ENCODE assay signal across 9 cellular contexts in the genomic region with DNA sequence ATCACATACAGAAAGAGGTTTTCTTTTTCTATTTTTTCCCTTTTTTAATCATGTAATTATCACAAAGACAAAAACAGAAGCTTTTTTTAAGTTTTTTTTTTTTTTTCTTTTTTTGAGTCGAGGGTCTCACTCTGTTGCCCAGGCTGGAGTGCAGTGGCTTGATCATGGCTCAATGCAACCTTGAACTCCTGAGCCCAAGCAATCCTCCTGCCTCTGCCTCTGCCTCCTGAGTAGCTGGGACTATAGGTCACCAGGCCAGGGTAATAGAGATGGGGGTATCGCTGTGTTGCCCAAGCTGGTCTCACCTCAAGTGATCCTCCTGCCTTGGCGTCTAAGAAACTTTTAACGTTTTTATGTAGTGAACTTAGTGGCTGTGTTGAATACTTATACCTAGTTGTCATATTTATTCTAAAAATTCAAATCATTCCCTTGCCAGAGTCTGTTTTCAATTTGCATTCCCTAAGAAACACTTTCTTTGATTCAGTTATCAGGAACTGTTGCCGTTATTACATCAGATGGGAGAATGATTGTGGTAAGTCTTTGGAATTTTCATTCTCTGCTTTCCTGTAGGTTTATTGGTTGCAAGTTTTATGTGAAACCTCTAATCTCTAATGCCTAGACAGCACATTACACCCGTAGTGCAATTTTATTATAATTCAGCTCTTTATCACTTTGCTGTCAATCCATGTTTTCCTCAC. TPM values are rescaled to one million over a fixed set of nuclear protein-coding genes. Genes with fewer than 3 reads are reported as not detected.
DNase-seq lines count a peak whose midpoint lies in the region; ATAC-seq and TF ChIP-seq lines count a peak whose summit lies in the region.
"Had no signal": no experiment of that assay in that cellular context is flagged by ENCODE, and none has a peak within 500 bp of the region (broad histone marks: within the 10 kb centered on the region; RNA-seq: fewer than 3 reads in every experiment).

No MANE protein-coding gene starts in this region.

- ATAC-seq in GM21515 (IDR thresholded peaks at IDR 0.05; ENCODE audit: unreplicated experiment) = no peak
- ATAC-seq in HG03432 (IDR thresholded peaks at IDR 0.05; ENCODE audit: unreplicated experiment) = no peak

- H3K4me1 ChIP-seq in DOHH2 (ENCODE audit: control insufficient read depth, low read length) (peaks cover 47% of the 10 kb centered on the region), osteoblast (ENCODE audit: insufficient read depth, low read length) (peaks cover 24% of the 10 kb centered on the region)

- intact Hi-C loops in dorsolateral prefrontal cortex (cut with DNase I) (loop anchor here in 1 of 2 donors (10.0 kb wide), 1 partner anchor 311 kb away; a partner anchor contains a TSS), CD14-positive monocyte (cut with micrococcal nuclease) (no loop called here)

- peaks cover 0 to 7% (median 0%) of the 10 kb centered on the region in 7 donors for H3K9me3 Mint-ChIP-seq in CD14-positive monocyte

- no peaks in the 10 kb centered on the region for H3K27me3 ChIP-seq in DOHH2 (ENCODE audit: control insufficient read depth, low read length)
- H3K27me3 ChIP-seq in dorsolateral prefrontal cortex = no peaks in the 10 kb centered on the region
- H3K27me3 ChIP-seq in osteoblast (ENCODE audit: insufficient read depth, low read length) = no peaks in the 10 kb centered on the region
- H3K27me3 ChIP-seq: thyroid gland had no signal

- H4K20me1 ChIP-seq in DOHH2 (ENCODE audit: control insufficient read depth, insufficient read depth, low read depth, low read length) = peaks cover 24% of the 10 kb centered on the region
- H4K20me1 ChIP-seq in osteoblast (ENCODE audit: insufficient read depth, low read length) = no peaks in the 10 kb centered on the region

- peaks cover 4 to 11% (median 6%) of the 10 kb centered on the region in 3 donors for H3K27me3 Mint-ChIP-seq in CD14-positive monocyte (ENCODE audit: low read depth in 3 of 3)

- peaks cover 33% of the 10 kb centered on the region for H3K4me1 Mint-ChIP-seq in CD14-positive monocyte

- H3K27ac ChIP-seq in DOHH2 (ENCODE audit: low read depth, low read length) (no peak overlapping the region), dorsolateral prefrontal cortex (no peak overlapping the region), osteoblast (ENCODE audit: low read depth, low read length) (peak overlapping the region; percentile 80)

- H3K36me3 Mint-ChIP-seq in CD14-positive monocyte = peaks cover 29 to 31% of the 10 kb centered on the region in 2 donors

- H3F3A ChIP-seq in DOHH2 (ENCODE audit: control insufficient read depth, insufficient read depth) = peaks cover 16% of the 10 kb centered on the region

- H3K4me3 ChIP-seq in DOHH2 (ENCODE audit: low read length) (peak overlapping the region; percentile 88), dorsolateral prefrontal cortex (peak overlapping the region in 49 of 59 donors; percentile 65 to 98 (median 91)), osteoblast (ENCODE audit: insufficient read depth, low read length) (peak overlapping the region; percentile 84)

- DNase-seq in NAMALWA (ENCODE audit: low spot score) = peak; percentile 23
- DNase-seq in dorsolateral prefrontal cortex = no peak
- no peak for DNase-seq in osteoblast (ENCODE audit: insufficient read length, low spot score, missing footprints)
- no peak for DNase-seq in CD14-positive monocyte (ENCODE audit: low spot score)
- no peak for DNase-seq in NCI-H1694 treated with DMSO at 0.1 percent for 48 hours (lab: John Stamatoyannopoulos, UW)
- DNase-seq: thyroid gland had no signal

- H3K27ac Mint-ChIP-seq in CD14-positive monocyte = peak overlapping the region in 3 of 7 donors; percentile 41 to 99 (median 82)

- no peak overlapping the region for H2AFZ ChIP-seq in osteoblast (ENCODE audit: low read length)

- H3K9me2 ChIP-seq in DOHH2 (replicated peaks; ENCODE audit: control insufficient read depth, low read length) = no peaks in the 10 kb centered on the region

- TF ChIP-seq CTCF in DOHH2 (IDR thresholded peaks at IDR 0.05; ENCODE audit: low read depth, low read length, poor library complexity, severe bottlenecking) = no peak
- TF ChIP-seq CTCF in dorsolateral prefrontal cortex (IDR thresholded peaks at IDR 0.05 in 54 of 56, conservative IDR thresholded peaks at IDR 0.05 in 2 of 56; ENCODE audit: low read depth in 1 of 56, partially characterized antibody in 56 of 56) = no peak
- TF ChIP-seq CTCF in osteoblast (IDR thresholded peaks at IDR 0.05; ENCODE audit: extremely low read depth, low read depth, low read length) = no peak
- no peak for TF ChIP-seq CTCF in CD14-positive monocyte (IDR thresholded peaks at IDR 0.05)

- H3K79me2 ChIP-seq in DOHH2 (ENCODE audit: control insufficient read depth, low read length) (peaks cover 69% of the 10 kb centered on the region), osteoblast (ENCODE audit: insufficient read depth, low read length) (peaks cover 36% of the 10 kb centered on the region)

- H3K9me3 ChIP-seq in DOHH2 (ENCODE audit: control insufficient read depth, insufficient read depth, low read length) (no peaks in the 10 kb centered on the region), osteoblast (ENCODE audit: low read depth, low read length) (no peaks in the 10 kb centered on the region)
- H3K9me3 ChIP-seq: thyroid gland had no signal

- H3K4me2 ChIP-seq in DOHH2 (ENCODE audit: low read length) (peak overlapping the region; percentile 87), osteoblast (ENCODE audit: insufficient read depth, low read length) (peak overlapping the region; percentile 93)

- H3K36me3 ChIP-seq in DOHH2 (ENCODE audit: control insufficient read depth, low read length) (peaks cover 66% of the 10 kb centered on the region), osteoblast (ENCODE audit: insufficient read depth, low read length) (no peaks in the 10 kb centered on the region)

- peak overlapping the region in 1 of 2 donors; percentile 91 for H3K4me3 Mint-ChIP-seq in CD14-positive monocyte

RNA-seq across cellular contexts. Expression of a gene that starts 1.3 kb away (rescaled TPM):
- total RNA-seq in dorsolateral prefrontal cortex = 10 to 100 TPM; 12.1 to 33.6 (median 20.0) TPM
- total RNA-seq in osteoblast = 33.0 and 43.8 TPM in 2 replicates
- 10 to 100 TPM; 23.4 to 32.5 TPM for polyA plus RNA-seq in CD14-positive monocyte

RNA-seq across cellular contexts. Expression of a gene that starts 39.2 kb away (rescaled TPM):
- 10 to 100 TPM in 2 of 120 experiments, 1 to 10 TPM in 118; 2.2 to 12.9 (median 5.7) TPM for total RNA-seq in dorsolateral prefrontal cortex
- 1.8 and 3.3 TPM in 2 replicates for total RNA-seq in osteoblast
- polyA plus RNA-seq in CD14-positive monocyte = not detected
